ENCODE assay signal across 20 cellular contexts in the genomic region with DNA sequence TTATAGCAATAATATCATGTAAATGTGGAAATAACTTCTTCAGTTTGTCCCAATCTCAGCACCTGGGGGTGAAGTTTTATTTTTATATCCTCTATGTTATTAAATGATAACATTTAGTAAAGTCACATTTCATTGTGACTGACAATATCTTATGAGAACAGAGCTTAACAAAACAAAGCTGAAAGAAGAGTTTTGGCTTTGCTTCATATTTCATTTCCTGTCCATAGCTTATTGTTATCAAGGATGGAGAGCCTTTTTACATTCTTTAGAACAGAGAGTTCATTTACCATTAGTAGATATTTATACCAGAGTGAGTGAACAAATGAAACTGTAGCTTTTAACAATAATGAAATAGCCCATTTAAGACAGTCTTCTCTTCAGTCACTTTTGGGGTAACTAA.
"Had no signal": no experiment of that assay in that cellular context is flagged by ENCODE, and none has a peak within 500 bp of the region (broad histone marks: within the 10 kb centered on the region; RNA-seq: fewer than 3 reads in every experiment).

No MANE protein-coding gene starts in this region.

- H3K27me3 ChIP-seq: adrenal gland, cardiac muscle cell, dorsolateral prefrontal cortex, thyroid gland had no signal

- H3K9ac ChIP-seq: parathyroid adenoma had no signal

- H3K79me2 ChIP-seq: parathyroid adenoma had no signal

- H2AFZ ChIP-seq: parathyroid adenoma had no signal

- H3K9me3 ChIP-seq: adrenal gland, thyroid gland had no signal

- H3K9me3 Mint-ChIP-seq: activated T-cell treated with anti-CD3 and anti-CD28 coated beads, Interleukin-2, amount 50 U/mL, for 72 hours had no signal

- H3K4me3 ChIP-seq: adrenal gland, cardiac muscle cell, thyroid gland had no signal

- H3K4me1 ChIP-seq: thyroid gland had no signal

- DNase-seq: activated CD4-positive, alpha-beta T cell treated with anti-CD3 and anti-CD28 coated beads, Interleukin-2, amount 50 U/mL, for 1 hour; activated CD4-positive, CD25-positive, alpha-beta regulatory T cell treated with anti-CD3 and anti-CD28 coated beads, Interleukin-2, amount 50 U/mL, for 72 hours; activated CD8-positive, alpha-beta memory T cell treated with anti-CD3 and anti-CD28 coated beads for 24 hours; activated gamma-delta T cell; activated T-cell treated with anti-CD3 and anti-CD28 coated beads, Interleukin-2, amount 50 U/mL, for 72 hours; dorsolateral prefrontal cortex; kidney glomerular epithelial cell; naive thymus-derived CD8-positive, alpha-beta T cell; stimulated activated CD4-positive, alpha-beta T cell treated with anti-CD3 and anti-CD28 coated beads, Interleukin-12 subunit alpha, Interleukin-12 subunit beta, amount 100 ng/mL, for 4 hours; stimulated activated CD4-positive, alpha-beta T cell treated with anti-CD3 and anti-CD28 coated beads, Interleukin-1b, Interleukin-23, amount 100 ng/mL, for 48 hours; stimulated activated CD8-positive, alpha-beta memory T cell treated with anti-CD3 and anti-CD28 coated beads, Interleukin-4, amount 100 ng/mL, for 48 hours; stimulated activated naive CD4-positive, alpha-beta T cell treated with Interleukin-2 at 50 U/mL for 16 hours; T-helper 1 cell; T1000; thyroid gland had no signal

- H3K27ac ChIP-seq: cardiac muscle cell, epithelial cell of prostate, parathyroid adenoma, thyroid gland had no signal

- H3K36me3 Mint-ChIP-seq: activated naive CD4-positive, alpha-beta T cell treated with anti-CD3 and anti-CD28 coated beads, Interleukin-2, amount 50 U/mL, for 24 hours; naive thymus-derived CD8-positive, alpha-beta T cell had no signal

- H3K27me3 Mint-ChIP-seq: activated naive CD4-positive, alpha-beta T cell treated with anti-CD3 and anti-CD28 coated beads, Interleukin-2, amount 50 U/mL, for 24 hours; naive thymus-derived CD8-positive, alpha-beta T cell had no signal

- H3K4me1 Mint-ChIP-seq: activated naive CD4-positive, alpha-beta T cell treated with anti-CD3 and anti-CD28 coated beads, Interleukin-2, amount 50 U/mL, for 24 hours; naive thymus-derived CD8-positive, alpha-beta T cell had no signal

- H3K36me3 ChIP-seq: adrenal gland, cardiac muscle cell, thyroid gland had no signal

- H3K27ac Mint-ChIP-seq: activated naive CD4-positive, alpha-beta T cell treated with anti-CD3 and anti-CD28 coated beads, Interleukin-2, amount 50 U/mL, for 24 hours; activated T-cell treated with anti-CD3 and anti-CD28 coated beads, Interleukin-2, amount 50 U/mL, for 72 hours; naive thymus-derived CD8-positive, alpha-beta T cell had no signal

- H3K4me3 Mint-ChIP-seq: activated naive CD4-positive, alpha-beta T cell treated with anti-CD3 and anti-CD28 coated beads, Interleukin-2, amount 50 U/mL, for 24 hours; activated T-cell treated with anti-CD3 and anti-CD28 coated beads, Interleukin-2, amount 50 U/mL, for 72 hours; naive thymus-derived CD8-positive, alpha-beta T cell had no signal
